19 cellular contexts compared by ENCODE assay signal in the genomic region with DNA sequence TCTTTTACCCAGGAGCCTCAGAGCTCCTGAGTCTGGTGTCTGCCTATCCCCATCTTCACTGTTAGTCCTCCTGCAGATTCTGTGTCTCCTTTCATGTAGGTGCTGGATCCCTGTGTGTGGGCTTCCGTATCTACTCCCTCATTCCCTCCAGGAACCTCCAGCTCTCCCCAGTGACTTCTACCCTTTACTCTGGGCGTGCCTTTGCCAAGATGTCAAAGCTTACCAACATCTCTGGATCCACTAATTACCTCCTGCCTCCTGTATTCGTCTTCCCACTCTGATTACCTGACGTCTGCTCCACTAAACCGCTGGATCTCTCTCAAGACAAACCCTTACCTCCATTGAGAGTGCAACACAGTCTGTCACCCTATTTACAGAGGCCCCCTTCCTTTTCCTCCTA. TPM values are rescaled to one million over a fixed set of nuclear protein-coding genes. Genes with fewer than 3 reads are reported as not detected.
DNase-seq lines count a peak whose midpoint lies in the region; ATAC-seq and TF ChIP-seq lines count a peak whose summit lies in the region.
"Had no signal": no experiment of that assay in that cellular context is flagged by ENCODE, and none has a peak within 500 bp of the region (broad histone marks: within the 10 kb centered on the region; RNA-seq: fewer than 3 reads in every experiment).

No MANE protein-coding gene starts in this region.

- H3K9me3 ChIP-seq in HEK293 (ENCODE audit: control insufficient read depth, insufficient read depth, low read depth, low read length): no peaks in the 10 kb centered on the region

- no peak overlapping the region for H3K4me3 ChIP-seq in HEK293 (ENCODE audit: low read depth, low read length)
- H3K4me3 ChIP-seq: PC-9 had no signal

- no peaks in the 10 kb centered on the region for H3K27me3 Mint-ChIP-seq in activated CD4-positive, alpha-beta T cell treated with anti-CD3 and anti-CD28 coated beads, Interleukin-2, amount 10 ng/mL, durations not matched to agents 24 days and 14 days
- H3K27me3 Mint-ChIP-seq in chondrocyte (ENCODE audit: low read depth): no peaks in the 10 kb centered on the region
- no peaks in the 10 kb centered on the region for H3K27me3 Mint-ChIP-seq in naive thymus-derived CD8-positive, alpha-beta T cell
- H3K27me3 Mint-ChIP-seq: B cell; CD4-positive, alpha-beta memory T cell had no signal

- no peaks in the 10 kb centered on the region for H3K9me3 Mint-ChIP-seq in activated CD4-positive, alpha-beta T cell treated with anti-CD3 and anti-CD28 coated beads, Interleukin-2, amount 10 ng/mL, durations not matched to agents 24 days and 14 days
- no peaks in the 10 kb centered on the region for H3K9me3 Mint-ChIP-seq in chondrocyte (ENCODE audit: low read depth)
- H3K9me3 Mint-ChIP-seq in naive thymus-derived CD8-positive, alpha-beta T cell: no peaks in the 10 kb centered on the region
- H3K9me3 Mint-ChIP-seq: CD4-positive, alpha-beta memory T cell had no signal

- H3K4me3 Mint-ChIP-seq in activated CD4-positive, alpha-beta T cell treated with anti-CD3 and anti-CD28 coated beads, Interleukin-2, amount 10 ng/mL, durations not matched to agents 24 days and 14 days: no peak overlapping the region
- no peak overlapping the region for H3K4me3 Mint-ChIP-seq in chondrocyte (ENCODE audit: unreplicated experiment)
- no peak overlapping the region for H3K4me3 Mint-ChIP-seq in naive thymus-derived CD8-positive, alpha-beta T cell
- H3K4me3 Mint-ChIP-seq: B cell had no signal

- DNase-seq in activated CD4-positive, alpha-beta T cell treated with anti-CD3 and anti-CD28 coated beads, Interleukin-2, amount 10 ng/mL, durations not matched to agents 24 days and 14 days: no peak
- DNase-seq in activated CD4-positive, alpha-beta T cell treated with anti-CD3 and anti-CD28 coated beads for 4 hours: no peak
- DNase-seq in chondrocyte (ENCODE audit: low spot score) (no peak), middle frontal gyrus (ENCODE audit: extremely low spot score, low spot score) (no peak)
- DNase-seq in naive thymus-derived CD8-positive, alpha-beta T cell: no peak
- DNase-seq in NK-92 treated with Interleukin-12 subunit alpha and Interleukin-12 subunit beta, amount 100 ng/mL, for 24 hours (lab: John Stamatoyannopoulos, UW): no peak
- DNase-seq: Calu3; CD4-positive, alpha-beta memory T cell; DMS53; HCEC 1CT; NCI-H1436 treated with DMSO at 0.1 percent for 48 hours; NCI-H2029 treated with DMSO at 0.1 percent for 48 hours; NCI-H2171 treated with DMSO at 0.1 percent for 48 hours; NCI-H748 treated with DMSO at 0.1 percent for 48 hours; PC-9 had no signal

- H3K4me1 Mint-ChIP-seq in activated CD4-positive, alpha-beta T cell treated with anti-CD3 and anti-CD28 coated beads, Interleukin-2, amount 10 ng/mL, durations not matched to agents 24 days and 14 days: peaks cover 36% of the 10 kb centered on the region
- peaks cover 17% of the 10 kb centered on the region for H3K4me1 Mint-ChIP-seq in chondrocyte (ENCODE audit: low read depth)
- H3K4me1 Mint-ChIP-seq in naive thymus-derived CD8-positive, alpha-beta T cell: peaks cover 36 to 64% (median 46%) of the 10 kb centered on the region in 4 donors

- peaks cover 22 to 61% of the 10 kb centered on the region in 2 experiments; a peak in 2 of 3 replicates for H3K36me3 ChIP-seq in HEK293 (ENCODE audit: control insufficient read depth in 2 of 2, insufficient read depth in 1 of 2, low read length in 2 of 2)

- H3K36me3 Mint-ChIP-seq in activated CD4-positive, alpha-beta T cell treated with anti-CD3 and anti-CD28 coated beads, Interleukin-2, amount 10 ng/mL, durations not matched to agents 24 days and 14 days (ENCODE audit: low read depth): peaks cover 27% of the 10 kb centered on the region
- peaks cover 12% of the 10 kb centered on the region for H3K36me3 Mint-ChIP-seq in chondrocyte (ENCODE audit: low read depth)
- peaks cover 0 to 19% (median 0%) of the 10 kb centered on the region in 3 donors for H3K36me3 Mint-ChIP-seq in naive thymus-derived CD8-positive, alpha-beta T cell

- peaks cover 8% of the 10 kb centered on the region for H3K4me1 ChIP-seq in HEK293 (ENCODE audit: control insufficient read depth, insufficient read depth, low read length)

- H3K27ac Mint-ChIP-seq in activated CD4-positive, alpha-beta T cell treated with anti-CD3 and anti-CD28 coated beads, Interleukin-2, amount 10 ng/mL, durations not matched to agents 24 days and 14 days: peak overlapping the region; percentile 3
- H3K27ac Mint-ChIP-seq in chondrocyte (ENCODE audit: unreplicated experiment): peak overlapping the region; percentile 33
- peak overlapping the region in 9 of 10 donors; percentile 5 to 80 (median 38) for H3K27ac Mint-ChIP-seq in naive thymus-derived CD8-positive, alpha-beta T cell

- CTCF ChIA-PET in HEK293 (lab: Yijun Ruan, JAX): interaction anchor here (0.6 to 2.1 kb wide), 5 partner anchors 27 to 88 kb away, joined by 3 to 9 read pairs (median 4); partner anchors contain the start of gene PRR3

- intact Hi-C loops in activated CD4-positive, alpha-beta T cell treated with anti-CD3 and anti-CD28 coated beads, Interleukin-2, amount 10 ng/mL, durations not matched to agents 24 days and 14 days (cut with micrococcal nuclease): no loop called here

- no peak overlapping the region for H3K27ac ChIP-seq in HEK293 (ENCODE audit: extremely low read depth, low read depth, low read length)
- H3K27ac ChIP-seq: 22Rv1, PC-9 had no signal

- TF ChIP-seq CTCF in HEK293 (tag by site-specific recombination; IDR thresholded peaks at IDR 0.05) (no peak), chondrocyte (IDR thresholded peaks at IDR 0.05) (no peak)

- ATAC-seq in naive thymus-derived CD8-positive, alpha-beta T cell: no peak
- ATAC-seq in GM19463 (IDR thresholded peaks at IDR 0.05; ENCODE audit: unreplicated experiment): no peak

- POLR2A ChIA-PET in HEK293 (lab: Yijun Ruan, JAX): interaction anchor here (0.5 to 1.5 kb wide), 5 partner anchors 8 to 30 kb away, joined by 3 to 4 read pairs (median 3); partner anchors contain the start of genes MRPS18B and PPP1R10
- POLR2A ChIA-PET in naive thymus-derived CD8-positive, alpha-beta T cell (lab: Charles Lee): interaction anchor here (0.7 to 1.0 kb wide), 2 partner anchors 27 to 38 kb away, joined by 3 read pairs; partner anchors contain the start of gene PPP1R10

TF ChIP-seq in HEK293, 187 proteins besides CTCF, POLR2A, EP300 and RAD21:
- TF ChIP-seq ZNF626 (tag by site-specific recombination; IDR thresholded peaks at IDR 0.05): no peak
- TF ChIP-seq GLIS2 (tag by site-specific recombination; IDR thresholded peaks at IDR 0.05): no peak
- TF ChIP-seq ZFP41 (tag by site-specific recombination; IDR thresholded peaks at IDR 0.05; ENCODE audit: borderline replicate concordance): no peak
- TF ChIP-seq ZNF600 (tag by site-specific recombination; IDR thresholded peaks at IDR 0.05): peak; percentile 57; the same call in 1 of the 2 replicates
- no peak for TF ChIP-seq ZNF776 (tag by site-specific recombination; IDR thresholded peaks at IDR 0.05; ENCODE audit: borderline replicate concordance)

RNA-seq across cellular contexts. Expression of gene C6orf136, which starts 2.2 kb away (rescaled TPM):
- total RNA-seq in activated CD4-positive, alpha-beta T cell treated with anti-CD3 and anti-CD28 coated beads, Interleukin-2, amount 10 ng/mL, durations not matched to agents 24 days and 14 days: 28.9 and 39.4 TPM in 2 replicates
- 11.5 to 18.3 TPM (median 13.4 TPM) in 3 replicates for total RNA-seq in chondrocyte
- 10 to 100 TPM; 29.3 to 30.9 TPM for total RNA-seq in naive thymus-derived CD8-positive, alpha-beta T cell
- polyA plus RNA-seq in naive thymus-derived CD8-positive, alpha-beta T cell: 10 to 100 TPM in 2 of 3 donors, 1 to 10 TPM in 1; 5.6 to 23.2 (median 13.7) TPM

RNA-seq across cellular contexts. Expression of gene ATAT1, which starts 18.1 kb away (rescaled TPM):
- total RNA-seq in activated CD4-positive, alpha-beta T cell treated with anti-CD3 and anti-CD28 coated beads, Interleukin-2, amount 10 ng/mL, durations not matched to agents 24 days and 14 days: 11.4 and 14.4 TPM in 2 replicates
- total RNA-seq in chondrocyte: 11.4 to 18.7 TPM (median 12.5 TPM) in 3 replicates
- 10 to 100 TPM; 12.6 to 13.4 TPM for total RNA-seq in naive thymus-derived CD8-positive, alpha-beta T cell
- polyA plus RNA-seq in naive thymus-derived CD8-positive, alpha-beta T cell: 1 to 10 TPM; 1.6 to 2.0 (median 1.7) TPM

RNA-seq across cellular contexts. Expression of gene MRPS18B, which starts 27.1 kb away (rescaled TPM):
- 79.4 and 83.6 TPM in 2 replicates for total RNA-seq in activated CD4-positive, alpha-beta T cell treated with anti-CD3 and anti-CD28 coated beads, Interleukin-2, amount 10 ng/mL, durations not matched to agents 24 days and 14 days
- 23.3 to 25.4 TPM (median 24.7 TPM) in 3 replicates for total RNA-seq in chondrocyte
- total RNA-seq in naive thymus-derived CD8-positive, alpha-beta T cell: 10 to 100 TPM; 43.1 to 43.8 TPM
- 100 to 1,000 TPM in 2 of 3 donors, 10 to 100 TPM in 1; 87.4 to 161 (median 119) TPM for polyA plus RNA-seq in naive thymus-derived CD8-positive, alpha-beta T cell

RNA-seq across cellular contexts. Expression of gene PPP1R10, which starts 27.7 kb away (rescaled TPM):
- total RNA-seq in activated CD4-positive, alpha-beta T cell treated with anti-CD3 and anti-CD28 coated beads, Interleukin-2, amount 10 ng/mL, durations not matched to agents 24 days and 14 days: 106 and 107 TPM in 2 replicates
- total RNA-seq in chondrocyte: 57.1 to 64.5 TPM (median 58.2 TPM) in 3 replicates
- 100 to 1,000 TPM; 191 to 193 TPM for total RNA-seq in naive thymus-derived CD8-positive, alpha-beta T cell
- 10 to 100 TPM; 16.9 to 20.2 (median 19.8) TPM for polyA plus RNA-seq in naive thymus-derived CD8-positive, alpha-beta T cell

RNA-seq across cellular contexts. Expression of gene DHX16, which starts 28.0 kb away (rescaled TPM):
- 53.4 and 56.7 TPM in 2 replicates for total RNA-seq in activated CD4-positive, alpha-beta T cell treated with anti-CD3 and anti-CD28 coated beads, Interleukin-2, amount 10 ng/mL, durations not matched to agents 24 days and 14 days
- total RNA-seq in chondrocyte: 20.4 to 29.6 TPM (median 22.6 TPM) in 3 replicates
- total RNA-seq in naive thymus-derived CD8-positive, alpha-beta T cell: 10 to 100 TPM; 42.1 to 45.6 TPM
- 10 to 100 TPM; 17.7 to 31.2 (median 18.7) TPM for polyA plus RNA-seq in naive thymus-derived CD8-positive, alpha-beta T cell
